Comparison of ENCODE assay signal across 12 cellular contexts in genomic region chr2:197496695-197497094, GRCh38. TPM values are rescaled to one million over a fixed set of nuclear protein-coding genes. Genes with fewer than 3 reads are reported as not detected.
A peak's percentile ranks its signal among the peaks of the same experiment; 100 is the strongest.
DNase-seq lines count a peak whose midpoint lies in the region; ATAC-seq and TF ChIP-seq lines count a peak whose summit lies in the region.
"Had no signal": no experiment of that assay in that cellular context is flagged by ENCODE, and none has a peak within 500 bp of the region (broad histone marks: within the 10 kb centered on the region; RNA-seq: fewer than 3 reads in every experiment).

No MANE protein-coding gene starts in this region.

- H3K9ac ChIP-seq in OCI-LY3 (ENCODE audit: low read length): no peak overlapping the region
- no peak overlapping the region for H3K9ac ChIP-seq in endocrine pancreas (ENCODE audit: control insufficient read depth, insufficient read depth, low read length)

- no peaks in the 10 kb centered on the region for H3K9me3 Mint-ChIP-seq in activated T-cell treated with anti-CD3 and anti-CD28 coated beads, Interleukin-2, amount 50 U/mL, for 4 hours
- no peaks in the 10 kb centered on the region for H3K9me3 Mint-ChIP-seq in stimulated activated effector memory CD8-positive, alpha-beta T cell treated with anti-CD3 and anti-CD28 coated beads, Interleukin-12 subunit alpha, Interleukin-12 subunit beta, amount 100 ng/mL, for 72 hours

- peaks cover 56% of the 10 kb centered on the region for H3K36me3 Mint-ChIP-seq in activated T-cell treated with anti-CD3 and anti-CD28 coated beads, Interleukin-2, amount 50 U/mL, for 4 hours (ENCODE audit: insufficient read depth)
- peaks cover 100% of the 10 kb centered on the region for H3K36me3 Mint-ChIP-seq in stimulated activated effector memory CD8-positive, alpha-beta T cell treated with anti-CD3 and anti-CD28 coated beads, Interleukin-12 subunit alpha, Interleukin-12 subunit beta, amount 100 ng/mL, for 72 hours

- H3K36me3 ChIP-seq in OCI-LY3 (replicated peaks; ENCODE audit: low read depth, low read length) (peaks cover 60% of the 10 kb centered on the region), endocrine pancreas (ENCODE audit: control insufficient read depth, insufficient read depth, low read length) (peaks cover 21% of the 10 kb centered on the region)

- peak overlapping the region; percentile 89 for H3K4me3 Mint-ChIP-seq in activated T-cell treated with anti-CD3 and anti-CD28 coated beads, Interleukin-2, amount 50 U/mL, for 4 hours
- peak overlapping the region; percentile 83 for H3K4me3 Mint-ChIP-seq in stimulated activated effector memory CD8-positive, alpha-beta T cell treated with anti-CD3 and anti-CD28 coated beads, Interleukin-12 subunit alpha, Interleukin-12 subunit beta, amount 100 ng/mL, for 72 hours

- no peak overlapping the region for H3K27ac ChIP-seq in OCI-LY3 (ENCODE audit: low read length)

- no peaks in the 10 kb centered on the region for H3K27me3 Mint-ChIP-seq in activated T-cell treated with anti-CD3 and anti-CD28 coated beads, Interleukin-2, amount 50 U/mL, for 4 hours (ENCODE audit: low read depth)

- H4K20me1 ChIP-seq in OCI-LY3 (ENCODE audit: insufficient read depth, low read length): peaks cover 34% of the 10 kb centered on the region

- H2AFZ ChIP-seq in OCI-LY3 (ENCODE audit: low read depth, low read length): no peak overlapping the region

- H3K4me2 ChIP-seq in OCI-LY3 (ENCODE audit: low read length): 0 out of 2 replicates have a peak overlapping the region, but pooled peaks have one; percentile 79

- no peak for TF ChIP-seq CTCF in OCI-LY3 (IDR thresholded peaks at IDR 0.05; ENCODE audit: low read depth, low read length)

- H3K27me3 ChIP-seq in OCI-LY3 (ENCODE audit: low read depth, low read length) (no peaks in the 10 kb centered on the region), endocrine pancreas (ENCODE audit: control insufficient read depth, insufficient read depth, low read length) (no peaks in the 10 kb centered on the region)

- DNase-seq in activated T-cell treated with anti-CD3 and anti-CD28 coated beads, Interleukin-2, amount 50 U/mL, for 4 hours: no peak
- no peak for DNase-seq in activated T-cell treated with anti-CD3 and anti-CD28 coated beads, Interleukin-2, amount 50 U/mL, for 48 hours
- no peak for DNase-seq in stimulated activated effector memory CD8-positive, alpha-beta T cell treated with anti-CD3 and anti-CD28 coated beads, Interleukin-12 subunit alpha, Interleukin-12 subunit beta, amount 100 ng/mL, for 72 hours (ENCODE audit: low spot score in 2 of 2)
- DNase-seq in pons (ENCODE audit: low spot score) (no peak), germinal center (ENCODE audit: low spot score) (no peak), SKM-1 treated with dmso at 0.1 percent for 144 hours (lab: John Stamatoyannopoulos, UW; ENCODE audit: unreplicated experiment) (no peak)
- DNase-seq: cerebellar nuclear complex, midbrain, NCI-H2081 had no signal

- H3K79me2 ChIP-seq in OCI-LY3 (ENCODE audit: low read length): peaks cover 93% of the 10 kb centered on the region

- peak overlapping the region; percentile 90 for H3K27ac Mint-ChIP-seq in stimulated activated effector memory CD8-positive, alpha-beta T cell treated with anti-CD3 and anti-CD28 coated beads, Interleukin-12 subunit alpha, Interleukin-12 subunit beta, amount 100 ng/mL, for 72 hours

- H3K4me1 ChIP-seq in OCI-LY3 (ENCODE audit: low read length): peaks cover 22% of the 10 kb centered on the region
- peaks cover 27% of the 10 kb centered on the region for H3K4me1 ChIP-seq in endocrine pancreas (ENCODE audit: control insufficient read depth, insufficient read depth, low read length)

- H3K4me1 Mint-ChIP-seq in activated T-cell treated with anti-CD3 and anti-CD28 coated beads, Interleukin-2, amount 50 U/mL, for 4 hours (ENCODE audit: low read depth): peaks cover 39% of the 10 kb centered on the region
- H3K4me1 Mint-ChIP-seq in stimulated activated effector memory CD8-positive, alpha-beta T cell treated with anti-CD3 and anti-CD28 coated beads, Interleukin-12 subunit alpha, Interleukin-12 subunit beta, amount 100 ng/mL, for 72 hours: peaks cover 31% of the 10 kb centered on the region

- H3K4me3 ChIP-seq in OCI-LY3 (ENCODE audit: low read length) (no peak overlapping the region), endocrine pancreas (ENCODE audit: control insufficient read depth, insufficient read depth, low read length) (peak overlapping the region; percentile 97)

- H3K9me3 ChIP-seq in OCI-LY3 (ENCODE audit: insufficient read depth, low read length) (no peaks in the 10 kb centered on the region), endocrine pancreas (ENCODE audit: control insufficient read depth, low read length) (no peaks in the 10 kb centered on the region)

- ATAC-seq in activated T-cell treated with anti-CD3 and anti-CD28 coated beads, Interleukin-2, amount 50 U/mL, for 4 hours: no peak
- no peak for ATAC-seq in stimulated activated effector memory CD8-positive, alpha-beta T cell treated with anti-CD3 and anti-CD28 coated beads, Interleukin-12 subunit alpha, Interleukin-12 subunit beta, amount 100 ng/mL, for 72 hours
- ATAC-seq: Right ventricle myocardium inferior had no signal

RNA-seq across cellular contexts. Expression of gene HSPD1, which starts 2.9 kb away (rescaled TPM):
- total RNA-seq in activated T-cell treated with anti-CD3 and anti-CD28 coated beads, Interleukin-2, amount 50 U/mL, for 4 hours: 1,000 to 10,000 TPM; 1,165 to 1,393 (median 1,366) TPM

RNA-seq across cellular contexts. Expression of gene HSPE1, which starts 3.5 kb away (rescaled TPM):
- 100 to 1,000 TPM; 452 to 521 (median 492) TPM for total RNA-seq in activated T-cell treated with anti-CD3 and anti-CD28 coated beads, Interleukin-2, amount 50 U/mL, for 4 hours

RNA-seq across cellular contexts. Expression of gene MOB4, which starts 19.2 kb away (rescaled TPM):
- 10 to 100 TPM; 23.5 to 28.1 (median 23.8) TPM for total RNA-seq in activated T-cell treated with anti-CD3 and anti-CD28 coated beads, Interleukin-2, amount 50 U/mL, for 4 hours

RNA-seq across cellular contexts. Expression of gene COQ10B, which starts 43.3 kb away (rescaled TPM):
- 10 to 100 TPM; 32.3 to 34.6 (median 32.7) TPM for total RNA-seq in activated T-cell treated with anti-CD3 and anti-CD28 coated beads, Interleukin-2, amount 50 U/mL, for 4 hours
